Comparison of ENCODE assay signal across 8 cellular contexts in genomic region chr14:21070610-21071224, GRCh38. TPM values are rescaled to one million over a fixed set of nuclear protein-coding genes. Genes with fewer than 3 reads are reported as not detected.
DNase-seq lines count a peak whose midpoint lies in the region; ATAC-seq lines count a peak whose summit lies in the region.

No MANE protein-coding gene starts in this region.

- peak; percentile 9 for ATAC-seq in HG02623 (IDR thresholded peaks at IDR 0.05; ENCODE audit: unreplicated experiment)
- peak; percentile 51 for ATAC-seq in left colon
- peak; percentile 28 for ATAC-seq in stimulated activated naive CD8-positive, alpha-beta T cell treated with anti-CD3 and anti-CD28 coated beads, Interleukin-15, Interleukin-2, amounts not matched to agents 100 U/mL and 50 U/mL, for 24 hours

- H3K27me3 Mint-ChIP-seq in activated CD4-positive, alpha-beta T cell treated with anti-CD3 and anti-CD28 coated beads, Interleukin-2, amount 10 ng/mL, durations not matched to agents 7 days and 5 days, result peaks cover 69% of the 10 kb centered on the region

- H3K36me3 Mint-ChIP-seq in activated CD4-positive, alpha-beta T cell treated with anti-CD3 and anti-CD28 coated beads, Interleukin-2, amount 10 ng/mL, durations not matched to agents 7 days and 5 days (ENCODE audit: low read depth), result no peaks in the 10 kb centered on the region

- POLR2A ChIA-PET in activated CD4-positive, alpha-beta T cell treated with anti-CD3 and anti-CD28 coated beads, Interleukin-2, amount 10 ng/mL, durations not matched to agents 7 days and 5 days (lab: Charles Lee), result interaction anchor here (0.8 kb wide), 1 partner anchor 176 kb away, joined by 3 read pairs; no protein-coding TSS in a partner anchor

- no peak for DNase-seq in activated CD4-positive, alpha-beta T cell treated with anti-CD3 and anti-CD28 coated beads, Interleukin-2, amount 10 ng/mL, durations not matched to agents 7 days and 5 days
- DNase-seq in activated CD4-positive, alpha-beta T cell treated with anti-CD3 and anti-CD28 coated beads for 1 hour, result no peak
- DNase-seq in OCI-M1 (lab: John Stamatoyannopoulos, UW), result peak; percentile 61
- peak; percentile 61 for DNase-seq in cerebellar cortex (ENCODE audit: low spot score)
- DNase-seq in left colon, result peak; percentile 72 to 79
- DNase-seq in stimulated activated naive CD8-positive, alpha-beta T cell treated with anti-CD3 and anti-CD28 coated beads, Interleukin-15, Interleukin-2, amounts not matched to agents 100 U/mL and 50 U/mL, for 24 hours, result no peak
- DNase-seq in GM19238 (ENCODE audit: insufficient read length, low spot score), result no peak

- peak overlapping the region; percentile 61 for H3K4me3 Mint-ChIP-seq in activated CD4-positive, alpha-beta T cell treated with anti-CD3 and anti-CD28 coated beads, Interleukin-2, amount 10 ng/mL, durations not matched to agents 7 days and 5 days

- intact Hi-C loops in left colon (cut with DNase I, micrococcal nuclease), result no loop called here

- H3K27ac Mint-ChIP-seq in activated CD4-positive, alpha-beta T cell treated with anti-CD3 and anti-CD28 coated beads, Interleukin-2, amount 10 ng/mL, durations not matched to agents 7 days and 5 days, result no peak overlapping the region

- CTCF ChIA-PET in activated CD4-positive, alpha-beta T cell treated with anti-CD3 and anti-CD28 coated beads, Interleukin-2, amount 10 ng/mL, durations not matched to agents 7 days and 5 days (lab: Charles Lee), result interaction anchor here (0.9 to 3.1 kb wide), 7 partner anchors 12 to 56 kb away, joined by 3 to 25 read pairs (median 7); partner anchors contain the start of gene RNASE8

- H3K4me1 Mint-ChIP-seq in activated CD4-positive, alpha-beta T cell treated with anti-CD3 and anti-CD28 coated beads, Interleukin-2, amount 10 ng/mL, durations not matched to agents 7 days and 5 days, result peaks cover 34% of the 10 kb centered on the region

- no peaks in the 10 kb centered on the region for H3K9me3 Mint-ChIP-seq in activated CD4-positive, alpha-beta T cell treated with anti-CD3 and anti-CD28 coated beads, Interleukin-2, amount 10 ng/mL, durations not matched to agents 7 days and 5 days

RNA-seq across cellular contexts. Expression of gene ARHGEF40, which starts 0.6 kb away (rescaled TPM):
- under 1 TPM in 1 of 2 experiments, not detected in 1; 0.22 TPM for total RNA-seq in activated CD4-positive, alpha-beta T cell treated with anti-CD3 and anti-CD28 coated beads, Interleukin-2, amount 10 ng/mL, durations not matched to agents 7 days and 5 days
- 10 to 100 TPM; 37.2 to 40.8 TPM for total RNA-seq in left colon

RNA-seq across cellular contexts. Expression of gene RNASE8, which starts 13.1 kb away (rescaled TPM):
- total RNA-seq in activated CD4-positive, alpha-beta T cell treated with anti-CD3 and anti-CD28 coated beads, Interleukin-2, amount 10 ng/mL, durations not matched to agents 7 days and 5 days, result not detected
- not detected for total RNA-seq in left colon

RNA-seq across cellular contexts. Expression of gene ZNF219, which starts 27.7 kb away (rescaled TPM):
- 1 to 10 TPM; 5.0 to 6.2 TPM for total RNA-seq in activated CD4-positive, alpha-beta T cell treated with anti-CD3 and anti-CD28 coated beads, Interleukin-2, amount 10 ng/mL, durations not matched to agents 7 days and 5 days
- 10 to 100 TPM; 51.1 to 53.7 TPM for total RNA-seq in left colon

RNA-seq across cellular contexts. Expression of gene RNASE7, which starts 28.6 kb away (rescaled TPM):
- total RNA-seq in activated CD4-positive, alpha-beta T cell treated with anti-CD3 and anti-CD28 coated beads, Interleukin-2, amount 10 ng/mL, durations not matched to agents 7 days and 5 days, result not detected
- under 1 TPM in 1 of 2 donors, not detected in 1; 0.31 TPM for total RNA-seq in left colon

RNA-seq across cellular contexts. Expression of gene TMEM253, which starts 30.1 kb away (rescaled TPM):
- total RNA-seq in activated CD4-positive, alpha-beta T cell treated with anti-CD3 and anti-CD28 coated beads, Interleukin-2, amount 10 ng/mL, durations not matched to agents 7 days and 5 days, result not detected
- 10 to 100 TPM; 37.5 to 46.8 TPM for total RNA-seq in left colon

Comparison
In these comparisons a context has a peak if more than half of its experiments do, and no peak if none do; other contexts are left out.
1. DNase-seq: peak in OCI-M1 (single experiment), cerebellar cortex (single experiment) and left colon (2 of 2); none in activated CD4-positive, alpha-beta T cell treated with anti-CD3 and anti-CD28 coated beads, Interleukin-2, amount 10 ng/mL, durations not matched to agents 7 days and 5 days (single experiment), activated CD4-positive, alpha-beta T cell treated with anti-CD3 and anti-CD28 coated beads for 1 hour (single experiment), stimulated activated naive CD8-positive, alpha-beta T cell treated with anti-CD3 and anti-CD28 coated beads, Interleukin-15, Interleukin-2, amounts not matched to agents 100 U/mL and 50 U/mL, for 24 hours (single experiment) and GM19238 (single experiment).
2. RNA of gene ARHGEF40, which starts 0.6 kb away (total RNA-seq): 37.2 to 40.8 TPM in left colon; 0.22 TPM in activated CD4-positive, alpha-beta T cell treated with anti-CD3 and anti-CD28 coated beads, Interleukin-2, amount 10 ng/mL, durations not matched to agents 7 days and 5 days; every median in the first group is over 10 times any median in the second.
3. RNA of gene ZNF219, which starts 27.7 kb away (total RNA-seq): 51.1 to 53.7 TPM in left colon; 5.0 to 6.2 TPM in activated CD4-positive, alpha-beta T cell treated with anti-CD3 and anti-CD28 coated beads, Interleukin-2, amount 10 ng/mL, durations not matched to agents 7 days and 5 days; every median in the first group is over 4 times any median in the second.
4. Peak in every context shown above with its lines, with median percentiles within 50 percentile points of each other: ATAC-seq.